In the genomic region with DNA sequence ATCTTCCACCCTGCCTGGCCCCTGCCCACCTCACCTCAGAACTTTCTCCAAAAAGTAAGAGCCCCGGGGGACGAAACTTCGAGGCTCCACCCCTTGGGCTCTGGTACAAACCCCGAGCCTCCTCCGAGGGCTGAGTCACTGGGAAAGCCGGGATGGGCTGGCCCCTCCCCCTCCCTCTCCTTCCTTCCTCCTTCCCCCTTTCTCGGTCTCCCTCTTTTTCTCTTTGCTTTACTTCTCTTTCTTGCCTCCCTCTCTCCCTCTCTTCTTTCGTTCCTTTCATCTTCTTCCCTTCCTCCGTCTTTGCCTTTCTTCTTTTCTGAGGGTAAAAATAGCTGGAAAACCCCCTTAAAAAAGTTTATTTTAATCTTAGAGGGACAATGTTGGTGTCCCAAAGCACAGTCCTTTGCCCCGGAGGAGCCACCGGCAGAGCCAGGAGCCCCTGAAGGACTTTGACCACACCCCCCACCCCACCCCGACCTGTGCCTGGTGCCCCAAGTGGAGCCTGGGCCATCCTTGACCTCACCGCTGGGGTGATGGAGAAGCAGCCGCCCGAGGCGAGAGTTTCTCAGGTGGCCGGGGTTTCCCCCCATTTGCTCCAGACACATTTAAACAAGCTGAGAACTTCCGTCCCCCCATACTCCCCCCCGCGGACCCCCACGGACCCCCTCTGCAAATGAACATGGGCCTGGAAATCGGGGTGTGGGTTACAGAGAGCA, we compare ENCODE assay signal across 8 cellular contexts. TPM values are rescaled to one million over a fixed set of nuclear protein-coding genes. Genes with fewer than 3 reads are reported as not detected.
DNase-seq lines count a peak whose midpoint lies in the region; ATAC-seq and TF ChIP-seq lines count a peak whose summit lies in the region.

No MANE protein-coding gene starts in this region.

- H3K4me3 ChIP-seq in BLaER1 (peak overlapping the region; percentile 41; the same call in 1 of the 2 replicates), IMR-90 (ENCODE audit: insufficient read depth, low read depth, low read length) (no peak overlapping the region), choroid plexus epithelial cell (ENCODE audit: low read depth, low read length) (no peak overlapping the region)

- peak overlapping the region; percentile 98 for H4K91ac ChIP-seq in IMR-90 (ENCODE audit: insufficient read depth, low read depth, low read length)

- peak overlapping the region; percentile 80 for H2AFZ ChIP-seq in IMR-90 (replicated peaks; ENCODE audit: low read length, poor library complexity)

- peak; percentile 64 for DNase-seq in IMR-90
- DNase-seq in choroid plexus epithelial cell (ENCODE audit: low read depth): peak; percentile 42
- DNase-seq in mucosa of gallbladder (ENCODE audit: low spot score): peak; percentile 65
- DNase-seq in SW480 (ENCODE audit: low spot score): no peak
- DNase-seq in activated CD4-positive, CD25-positive, alpha-beta regulatory T cell (lab: John Stamatoyannopoulos, UW): no peak

- ATAC-seq in IMR-90 (ENCODE audit: low read depth): peak; percentile 72
- ATAC-seq in HG03565 (IDR thresholded peaks at IDR 0.05; ENCODE audit: unreplicated experiment): no peak
- ATAC-seq in GM18909 (IDR thresholded peaks at IDR 0.05; ENCODE audit: poor library complexity, unreplicated experiment): no peak

- no peak for TF ChIP-seq CTCF in IMR-90 (conservative IDR thresholded peaks at IDR 0.05; ENCODE audit: low read depth, low read length)
- no peak for TF ChIP-seq CTCF in choroid plexus epithelial cell (conservative IDR thresholded peaks at IDR 0.05; ENCODE audit: low read depth, low read length)

- WGBS in IMR-90 (ENCODE audit: extremely low coverage in 2 of 2, insufficient read length in 1 of 2), 2 experiments: 13% methylated on average over 6 of the region's 22 CpGs; no CpG with 5 or more reads in 1 of the 2 experiments

- peaks cover 7% of the 10 kb centered on the region for H3K9me1 ChIP-seq in IMR-90 (ENCODE audit: insufficient read depth, low read length)

- dilution Hi-C loops in IMR-90 (cut with HindIII; ENCODE audit: low sequenced_read_pairs, unreplicated experiment): no loop called here

- H4K5ac ChIP-seq in IMR-90 (ENCODE audit: low read depth, low read length): peak overlapping the region; percentile 10; the same call in 1 of the 2 replicates

- intact Hi-C loops in IMR-90 (cut with micrococcal nuclease): no loop called here

- H3K56ac ChIP-seq in IMR-90 (ENCODE audit: extremely low read depth, insufficient read depth, low read length): peak overlapping the region; percentile 80; the same call in 1 of the 2 replicates

- in situ Hi-C loops in IMR-90 (cut with MboI; ENCODE audit: low sequenced_read_pairs): no loop called here

- H3K18ac ChIP-seq in IMR-90 (ENCODE audit: low read depth, low read length): peak overlapping the region; percentile 51

- H2BK120ac ChIP-seq in IMR-90 (ENCODE audit: low read depth, low read length): peak overlapping the region; percentile 97

- no TSS peak for BruUV-seq in IMR-90 (replicated peaks; lab: Mats Ljungman, UMichigan)

- H3K9me3 ChIP-seq in BLaER1 (no peaks in the 10 kb centered on the region), IMR-90 (ENCODE audit: control insufficient read depth, insufficient read depth, low read length) (no peaks in the 10 kb centered on the region)

- H3K23ac ChIP-seq in IMR-90 (ENCODE audit: low read depth, low read length): peak overlapping the region; percentile 75

- H4K20me1 ChIP-seq in BLaER1 (no peaks in the 10 kb centered on the region), IMR-90 (ENCODE audit: insufficient read depth, low read length) (no peaks in the 10 kb centered on the region)

- no peak for TF ChIP-seq POLR2A in IMR-90 (IDR thresholded peaks at IDR 0.05; ENCODE audit: low read depth, low read length)

- peak overlapping the region; percentile 19; the same call in 1 of the 3 replicates for H2BK15ac ChIP-seq in IMR-90 (ENCODE audit: low read depth, low read length)

- TF ChIP-seq RAD21 in IMR-90 (IDR thresholded peaks at IDR 0.05; ENCODE audit: low read length): no peak

- POLR2A ChIA-PET in IMR-90 (lab: Charles Lee; ENCODE audit: unreplicated experiment): interaction anchor here (0.7 kb wide), 1 partner anchor 12 kb away, joined by 20 read pairs; no protein-coding TSS in a partner anchor

- H3K4me2 ChIP-seq in BLaER1 (peak overlapping the region; percentile 97), IMR-90 (ENCODE audit: low read depth, low read length) (peak overlapping the region; percentile 63)

- peak overlapping the region; percentile 92 for H3K14ac ChIP-seq in IMR-90 (replicated peaks; ENCODE audit: low read depth, low read length)

- H3K27ac ChIP-seq in BLaER1 (peak overlapping the region; percentile 53; the same call in 1 of the 2 replicates), IMR-90 (ENCODE audit: insufficient read depth, low read length) (peak overlapping the region; percentile 78)

- H2BK20ac ChIP-seq in IMR-90 (ENCODE audit: low read depth, low read length): peak overlapping the region; percentile 88; the same call in 1 of the 2 replicates

- H3K27me3 ChIP-seq in BLaER1 (no peaks in the 10 kb centered on the region), IMR-90 (ENCODE audit: control insufficient read depth, insufficient read depth, low read length) (no peaks in the 10 kb centered on the region)

- peak overlapping the region; percentile 81 for H2AK9ac ChIP-seq in IMR-90 (replicated peaks; ENCODE audit: low read depth, low read length, poor library complexity)

- H3K9ac ChIP-seq in BLaER1 (peak overlapping the region; percentile 55; the same call in 1 of the 2 replicates), IMR-90 (ENCODE audit: low read depth, low read length) (peak overlapping the region; percentile 45; the same call in 1 of the 2 replicates)

- H3K79me1 ChIP-seq in IMR-90 (ENCODE audit: low read depth in 1 of 2, low read length in 2 of 2): peaks cover 0 to 13% of the 10 kb centered on the region in 2 experiments; a peak in 2 of 4 replicates

- peak overlapping the region; percentile 98; the same call in 1 of the 2 replicates for H2AK5ac ChIP-seq in IMR-90 (ENCODE audit: low read depth, low read length)

- H4K8ac ChIP-seq in IMR-90 (ENCODE audit: low read depth in 2 of 2, low read length in 2 of 2): peak overlapping the region; percentile 50 to 93

- peak overlapping the region; percentile 83 for H2BK5ac ChIP-seq in IMR-90 (ENCODE audit: low read depth, low read length, poor library complexity, severe bottlenecking)

- CTCF ChIA-PET in IMR-90 (lab: Yijun Ruan, JAX): no interaction called here

- H3K36me3 ChIP-seq in BLaER1: no peaks in the 10 kb centered on the region
- H3K36me3 ChIP-seq in IMR-90 (ENCODE audit: control insufficient read depth, insufficient read depth, low read length): no peaks in the 10 kb centered on the region

- peak overlapping the region; percentile 90 for H3K4ac ChIP-seq in IMR-90 (ENCODE audit: low read depth, low read length)

- H3K4me1 ChIP-seq in BLaER1 (peaks cover 67% of the 10 kb centered on the region), IMR-90 (ENCODE audit: control insufficient read depth, insufficient read depth, low read length) (peaks cover 37% of the 10 kb centered on the region)

TF ChIP-seq in IMR-90, 13 proteins besides CTCF, POLR2A, EP300 and RAD21:
- TF ChIP-seq CHD1 (IDR thresholded peaks at IDR 0.05; ENCODE audit: low read depth, low read length): no peak
- TF ChIP-seq SMC3 (IDR thresholded peaks at IDR 0.05; ENCODE audit: low read depth, low read length): no peak
- TF ChIP-seq MAZ (IDR thresholded peaks at IDR 0.05; ENCODE audit: borderline replicate concordance, low read depth, low read length): peak; percentile 26; the same call in 1 of the 2 replicates
- no peak for TF ChIP-seq MAFK (IDR thresholded peaks at IDR 0.05; ENCODE audit: low read depth, low read length)
- no peak for TF ChIP-seq RFX5 (IDR thresholded peaks at IDR 0.05; ENCODE audit: low read depth, low read length)
- 0 out of 2 replicates have a peak, but pooled peaks have one; percentile 40 for TF ChIP-seq FOS (IDR thresholded peaks at IDR 0.05; ENCODE audit: low read depth, low read length)
- TF ChIP-seq MXI1 (IDR thresholded peaks at IDR 0.05; ENCODE audit: borderline replicate concordance, low read depth, low read length): no peak
- TF ChIP-seq, protein P1, sequence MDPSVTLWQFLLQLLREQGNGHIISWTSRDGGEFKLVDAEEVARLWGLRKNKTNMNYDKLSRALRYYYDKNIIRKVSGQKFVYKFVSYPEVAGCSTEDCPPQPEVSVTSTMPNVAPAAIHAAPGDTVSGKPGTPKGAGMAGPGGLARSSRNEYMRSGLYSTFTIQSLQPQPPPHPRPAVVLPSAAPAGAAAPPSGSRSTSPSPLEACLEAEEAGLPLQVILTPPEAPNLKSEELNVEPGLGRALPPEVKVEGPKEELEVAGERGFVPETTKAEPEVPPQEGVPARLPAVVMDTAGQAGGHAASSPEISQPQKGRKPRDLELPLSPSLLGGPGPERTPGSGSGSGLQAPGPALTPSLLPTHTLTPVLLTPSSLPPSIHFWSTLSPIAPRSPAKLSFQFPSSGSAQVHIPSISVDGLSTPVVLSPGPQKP (IDR thresholded peaks at IDR 0.05; ENCODE audit: borderline replicate concordance, low read depth, low read length): no peak
- no peak for TF ChIP-seq CEBPB (IDR thresholded peaks at IDR 0.05; ENCODE audit: low read depth, low read length)
- TF ChIP-seq, protein P2, sequence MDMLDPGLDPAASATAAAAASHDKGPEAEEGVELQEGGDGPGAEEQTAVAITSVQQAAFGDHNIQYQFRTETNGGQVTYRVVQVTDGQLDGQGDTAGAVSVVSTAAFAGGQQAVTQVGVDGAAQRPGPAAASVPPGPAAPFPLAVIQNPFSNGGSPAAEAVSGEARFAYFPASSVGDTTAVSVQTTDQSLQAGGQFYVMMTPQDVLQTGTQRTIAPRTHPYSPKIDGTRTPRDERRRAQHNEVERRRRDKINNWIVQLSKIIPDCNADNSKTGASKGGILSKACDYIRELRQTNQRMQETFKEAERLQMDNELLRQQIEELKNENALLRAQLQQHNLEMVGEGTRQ (IDR thresholded peaks at IDR 0.05; ENCODE audit: low read depth, low read length): no peak
- no peak for TF ChIP-seq RCOR1 (IDR thresholded peaks at IDR 0.05; ENCODE audit: insufficient replicate concordance, low read length)
- TF ChIP-seq NFE2L2 (IDR thresholded peaks at IDR 0.05; ENCODE audit: low read depth, low read length): peak; percentile 27; the same call in 1 of the 2 replicates
- TF ChIP-seq BHLHE40 (IDR thresholded peaks at IDR 0.05; ENCODE audit: low read depth, low read length): no peak

RNA-seq across cellular contexts. Expression of a gene that starts 5.7 kb away (rescaled TPM):
- total RNA-seq in IMR-90 (2012; rRNA removed): 1.8 and 2.5 TPM in 2 replicates
- polyA plus RNA-seq in IMR-90 (2012; rRNA removed): 6.0 and 6.9 TPM in 2 replicates
- polyA plus RNA-seq in IMR-90 (2012; cell fraction: cytosol; rRNA removed): 4.0 and 8.0 TPM in 2 replicates
- polyA plus RNA-seq in IMR-90 (2012; cell fraction: nucleus; rRNA removed; ENCODE audit: low replicate concordance): 19.2 and 42.7 TPM in 2 replicates
- total RNA-seq in mucosa of gallbladder: 51.6 TPM

Comparison
In these comparisons a context has a peak if more than half of its experiments do, and no peak if none do; other contexts are left out.
1. DNase-seq: peak in IMR-90 (single experiment), choroid plexus epithelial cell (single experiment) and mucosa of gallbladder (single experiment); none in SW480 (single experiment) and activated CD4-positive, CD25-positive, alpha-beta regulatory T cell (0 of 4).
2. RNA of a gene that starts 5.7 kb away (total RNA-seq): 51.6 TPM in mucosa of gallbladder (single experiment); 1.8 to 2.5 TPM in IMR-90; every median in the first group is over 10 times any median in the second.